In genomic region chr20:62232764-62233645, GRCh38 we compare ENCODE assay signal across 17 cellular contexts. TPM values are rescaled to one million over a fixed set of nuclear protein-coding genes. Genes with fewer than 3 reads are reported as not detected.
DNase-seq lines count a peak whose midpoint lies in the region; ATAC-seq, FAIRE-seq and TF ChIP-seq lines count a peak whose summit lies in the region.
"Had no signal": no experiment of that assay in that cellular context is flagged by ENCODE, and none has a peak within 500 bp of the region (broad histone marks: within the 10 kb centered on the region; RNA-seq: fewer than 3 reads in every experiment).

No MANE protein-coding gene starts in this region.

- H4K5ac ChIP-seq in H1 (ENCODE audit: insufficient read length, low read depth, low read length) = no peak overlapping the region

- no peak overlapping the region for H3K9ac ChIP-seq in H1 (replicated peaks in 1 of 4; ENCODE audit: extremely low read depth in 1 of 4, low read depth in 3 of 4, low read length in 3 of 4)
- H3K9ac ChIP-seq: BLaER1 treated with 17β-estradiol and CSF1 and Interleukin-3, amounts not matched to agents 10 nM and 100 nM had no signal

- no peak for TF ChIP-seq EP300 in H1 (IDR thresholded peaks at IDR 0.05; ENCODE audit: borderline replicate concordance in 1 of 2, low read depth in 2 of 2, low read length in 2 of 2)

- H2AK5ac ChIP-seq in H1 (ENCODE audit: low read depth, low read length) = no peak overlapping the region

- H4K91ac ChIP-seq in H1 (replicated peaks; ENCODE audit: insufficient read length, low read length) = peak overlapping the region; percentile 55

- BruUV-seq in A673 (replicated peaks; lab: Mats Ljungman, UMichigan) = no TSS peak

- H2BK120ac ChIP-seq in H1 (replicated peaks; ENCODE audit: low read depth, low read length) = no peak overlapping the region

- H3K4me2 ChIP-seq in H1 (ENCODE audit: insufficient read depth in 1 of 2, low read depth in 2 of 2, low read length in 2 of 2) = no peak overlapping the region
- H3K4me2 ChIP-seq: BLaER1 treated with 17β-estradiol and CSF1 and Interleukin-3, amounts not matched to agents 10 nM and 100 nM had no signal

- no peak overlapping the region for H3K4me3 ChIP-seq in A673 (ENCODE audit: low read depth, low read length, poor library complexity, severe bottlenecking)
- H3K4me3 ChIP-seq in H1 (ENCODE audit: extremely low read depth in 1 of 4, insufficient read depth in 2 of 4, low read depth in 3 of 4, low read length in 4 of 4) = no peak overlapping the region
- no peak overlapping the region for H3K4me3 ChIP-seq in right cardiac atrium (ENCODE audit: low read length)
- H3K4me3 ChIP-seq in spleen = no peak overlapping the region
- H3K4me3 ChIP-seq: BLaER1 treated with 17β-estradiol and CSF1 and Interleukin-3, amounts not matched to agents 10 nM and 100 nM; K562 had no signal

- H2BK15ac ChIP-seq in H1 (ENCODE audit: low read length) = no peak overlapping the region

- peaks cover 0 to 15% of the 10 kb centered on the region in 2 experiments for H4K20me1 ChIP-seq in H1 (replicated peaks in 1 of 2; ENCODE audit: control insufficient read depth in 1 of 2, insufficient read depth in 2 of 2, low read length in 2 of 2)

- 0 out of 2 replicates have a peak, but pooled peaks cover 2% of the 10 kb centered on the region for H3K79me1 ChIP-seq in H1 (ENCODE audit: low read depth, low read length)

- no peak overlapping the region for H3K18ac ChIP-seq in H1 (ENCODE audit: extremely low read depth, low read length)

- peaks cover 19% of the 10 kb centered on the region for H3K23me2 ChIP-seq in H1 (ENCODE audit: low read depth, low read length)

- H2BK5ac ChIP-seq in H1 (ENCODE audit: low read depth, low read length) = no peak overlapping the region

- POLR2A ChIA-PET in A673 (lab: Charles Lee; ENCODE audit: low non-redundant PET) (no interaction called here), H1 (lab: Charles Lee; ENCODE audit: partially characterized antibody) (interaction anchor here (0.9 to 1.7 kb wide), 3 partner anchors 12 to 17 kb away, joined by 3 to 4 read pairs (median 4); no protein-coding TSS in a partner anchor)

- CTCF ChIA-PET in A673 (lab: Charles Lee) (no interaction called here), H1 (lab: Charles Lee; ENCODE audit: partially characterized antibody) (interaction anchor here (0.8 to 1.8 kb wide), 10 partner anchors 10 to 76 kb away, joined by 3 to 7 read pairs (median 3); no protein-coding TSS in a partner anchor)

- intact Hi-C loops in A673 (cut with micrococcal nuclease; ENCODE audit: unreplicated experiment) = no loop called here
- intact Hi-C loops in right cardiac atrium (cut with DNase I) = no loop called here
- intact Hi-C loops in spleen (cut with DNase I; ENCODE audit: low total_unique reads) = no loop called here

- H4K8ac ChIP-seq in H1 (ENCODE audit: extremely low read depth, insufficient read depth, low read length) = no peak overlapping the region

- H3K36me3 ChIP-seq in A673 (ENCODE audit: insufficient read depth, low read length, poor library complexity, severe bottlenecking) = no peaks in the 10 kb centered on the region
- H3K36me3 ChIP-seq in H1 (ENCODE audit: control insufficient read depth in 2 of 4, insufficient read depth in 4 of 4, low read length in 3 of 4) = no peaks in the 10 kb centered on the region
- H3K36me3 ChIP-seq in spleen = no peaks in the 10 kb centered on the region
- H3K36me3 ChIP-seq: BLaER1 treated with 17β-estradiol and CSF1 and Interleukin-3, amounts not matched to agents 10 nM and 100 nM had no signal

- H3K79me2 ChIP-seq in H1 (ENCODE audit: control insufficient read depth in 1 of 2, insufficient read depth in 2 of 2, low read length in 2 of 2) = no peaks in the 10 kb centered on the region

- FAIRE-seq in H1 (lab: Jason Lieb, UNC) = no peak

- no peak overlapping the region for H3K23ac ChIP-seq in H1 (ENCODE audit: insufficient read length)

- 89% methylated on average over 17 of the region's 18 CpGs; no CpG with 5 or more reads in 1 of the 2 experiments for WGBS in H1 (ENCODE audit: extremely low coverage in 1 of 2, insufficient coverage in 1 of 2, insufficient read length in 1 of 2, insufficient replicate concordance in 2 of 2, low coverage in 1 of 2, low lambda C conversion rate in 2 of 2, missing lambda C conversion rate in 1 of 2), 2 experiments
- WGBS in right cardiac atrium = 61% methylated on average over 18 of the region's 18 CpGs
- 64 to 83% (median 78%) methylated on average over 11 to 18 of the region's 18 CpGs for WGBS in spleen, 5 donors

- H3K14ac ChIP-seq in H1 (ENCODE audit: insufficient read length) = no peak overlapping the region

- no peak overlapping the region for H2AFZ ChIP-seq in H1 (ENCODE audit: low read length)

- no peaks in the 10 kb centered on the region for H3K4me1 ChIP-seq in A673 (ENCODE audit: insufficient read depth, low read length, poor library complexity, severe bottlenecking)
- peaks cover 0 to 5% (median 4%) of the 10 kb centered on the region in 4 experiments; a peak in 3 of 7 replicates for H3K4me1 ChIP-seq in H1 (replicated peaks in 1 of 4; ENCODE audit: control insufficient read depth in 3 of 4, insufficient read depth in 4 of 4, low read length in 3 of 4)
- no peaks in the 10 kb centered on the region for H3K4me1 ChIP-seq in right cardiac atrium (ENCODE audit: control insufficient read depth, insufficient read depth, low read length)
- peaks cover 5 to 25% (median 12%) of the 10 kb centered on the region in 6 donors for H3K4me1 ChIP-seq in spleen

- TF ChIP-seq POLR2A in H1 (IDR thresholded peaks at IDR 0.05; ENCODE audit: control extremely low read depth in 1 of 2, low read depth in 2 of 2, low read length in 2 of 2) = no peak
- no peak for TF ChIP-seq POLR2A in spleen (IDR thresholded peaks at IDR 0.05)

- H3K56ac ChIP-seq in H1 (replicated peaks; ENCODE audit: insufficient read length, low read depth, low read length) = no peak overlapping the region

- H3K27ac ChIP-seq in 22Rv1 (peak overlapping the region; percentile 27; the same call in 1 of the 2 replicates), A673 (ENCODE audit: low read depth, low read length, poor library complexity, severe bottlenecking) (no peak overlapping the region), H1 (ENCODE audit: low read depth, low read length) (no peak overlapping the region), right cardiac atrium (ENCODE audit: low read length) (no peak overlapping the region), spleen (no peak overlapping the region)
- H3K27ac ChIP-seq: BLaER1 treated with 17β-estradiol and CSF1 and Interleukin-3, amounts not matched to agents 10 nM and 100 nM; HL-60 had no signal

- H2BK20ac ChIP-seq in H1 (ENCODE audit: low read length) = no peak overlapping the region

- H3K9me3 ChIP-seq in A673 (ENCODE audit: low read depth, low read length, poor library complexity, severe bottlenecking) (no peaks in the 10 kb centered on the region), H1 (ENCODE audit: insufficient read depth in 2 of 2, low read depth in 1 of 2, low read length in 1 of 2) (peaks cover 0 to 5% of the 10 kb centered on the region in 2 experiments; a peak in 1 of 4 replicates), right cardiac atrium (ENCODE audit: control insufficient read depth, low read length) (no peaks in the 10 kb centered on the region), spleen (peaks cover 0 to 7% (median 0%) of the 10 kb centered on the region in 8 donors)

- TF ChIP-seq RAD21 in H1 (IDR thresholded peaks at IDR 0.05 in 1 of 2, conservative IDR thresholded peaks at IDR 0.05 in 1 of 2; ENCODE audit: low read depth in 2 of 2, low read length in 2 of 2) = peak; percentile 43 to 50

- H3K4ac ChIP-seq in H1 (replicated peaks; ENCODE audit: insufficient read length, low read depth, low read length) = no peak overlapping the region

- no peak overlapping the region for H2BK12ac ChIP-seq in H1 (ENCODE audit: low read depth, low read length)

- TF ChIP-seq CTCF in 22Rv1 (IDR thresholded peaks at IDR 0.05) (no peak), A673 (conservative IDR thresholded peaks at IDR 0.05; ENCODE audit: low read depth, low read length) (0 out of 2 replicates have a peak, but pooled peaks have one; percentile 19), H1 (IDR thresholded peaks at IDR 0.05; ENCODE audit: control extremely low read depth in 1 of 3, insufficient read depth in 1 of 3, low read depth in 1 of 3, low read length in 3 of 3) (peak; percentile 27 to 38 (median 28)), spleen (IDR thresholded peaks at IDR 0.05 in 8 of 11, conservative IDR thresholded peaks at IDR 0.05 in 3 of 11) (no peak)

- no peaks in the 10 kb centered on the region for H3K27me3 ChIP-seq in A673 (replicated peaks; ENCODE audit: insufficient read depth, low read depth, low read length, poor library complexity)
- peaks cover 0 to 3% (median 0%) of the 10 kb centered on the region in 4 experiments; a peak in 3 of 7 replicates for H3K27me3 ChIP-seq in H1 (replicated peaks in 1 of 4; ENCODE audit: control insufficient read depth in 3 of 4, extremely low read depth in 1 of 4, insufficient read depth in 3 of 4, low read length in 3 of 4)
- no peaks in the 10 kb centered on the region for H3K27me3 ChIP-seq in right cardiac atrium (ENCODE audit: control insufficient read depth, insufficient read depth)
- peaks cover 0 to 20% (median under 1%) of the 10 kb centered on the region in 7 donors for H3K27me3 ChIP-seq in spleen (replicated peaks in 1 of 7)
- H3K27me3 ChIP-seq: BLaER1 treated with 17β-estradiol and CSF1 and Interleukin-3, amounts not matched to agents 10 nM and 100 nM had no signal

- ATAC-seq in right cardiac atrium = peak; percentile 15 to 19
- no peak for ATAC-seq in GM18520 (IDR thresholded peaks at IDR 0.05; ENCODE audit: unreplicated experiment)
- ATAC-seq: K562, Panc1 had no signal

- DNase-seq in A673 (ENCODE audit: low spot score) (no peak), H1 (ENCODE audit: low read depth in 1 of 2, low spot score in 2 of 2) (no peak), right cardiac atrium (peak in 2 of 3 donors; percentile 59 to 76), spleen (no peak), T-helper 2 cell (no peak), DMS79 (lab: John Stamatoyannopoulos, UW) (no peak)
- DNase-seq: NCI-H146, NCI-H2107, NCI-H226, NCI-H69, SHP77 had no signal

RNA-seq across cellular contexts. Expression of gene OSBPL2, which starts 5.3 kb away (rescaled TPM):
- 26.3 and 32.1 TPM in 2 replicates for total RNA-seq in A673 (2021)
- total RNA-seq in H1 (2021; fragmentation: NEBNext Ultra II Directional; extraction: Animal tissue kit (Norgen Biotek cat#: 25700)) = 42.4 and 42.6 TPM in 2 replicates
- 11.7 and 16.9 TPM in 2 replicates for polyA plus RNA-seq in H1 (2011; rRNA removed)
- 17.9 TPM for polyA plus RNA-seq in H1 (2011; cell fraction: cytosol; rRNA removed)
- polyA plus RNA-seq in H1 (2011; cell fraction: nucleus; rRNA removed) = 47.6 TPM
- polyA plus RNA-seq in H1 (2012, experiment 1 of 2) = 21.7 to 24.9 TPM (median 23.7 TPM) in 4 replicates
- 5.0 TPM for polyA plus RNA-seq in H1 (2012, experiment 2 of 2)
- polyA plus RNA-seq in H1 (2013, experiment 1 of 2) = 17.0 TPM
- 15.9 TPM for polyA plus RNA-seq in H1 (2013, experiment 2 of 2)
- polyA minus RNA-seq in H1 (2011; rRNA and poly(A)+ RNA removed) = 51.4 and 59.5 TPM in 2 replicates
- 16.6 TPM for polyA minus RNA-seq in H1 (2011; cell fraction: cytosol; rRNA and poly(A)+ RNA removed)
- polyA minus RNA-seq in H1 (2011; cell fraction: nucleus; rRNA and poly(A)+ RNA removed) = 25.7 TPM
- total RNA-seq in right cardiac atrium = 10 to 100 TPM; 44.1 to 61.6 (median 44.7) TPM
- 20.0 TPM for polyA plus RNA-seq in right cardiac atrium
- total RNA-seq in spleen = 10 to 100 TPM; 40.6 to 81.7 (median 64.8) TPM
- 10 to 100 TPM in 2 of 3 donors, 1 to 10 TPM in 1; 9.2 to 19.6 (median 14.0) TPM for polyA plus RNA-seq in spleen

RNA-seq across cellular contexts. Expression of gene HRH3, which starts 12.9 kb away (rescaled TPM):
- 0.22 TPM in 1 of 2 replicates, not detected in the other for total RNA-seq in A673 (2021)
- total RNA-seq in H1 (2021; fragmentation: NEBNext Ultra II Directional; extraction: Animal tissue kit (Norgen Biotek cat#: 25700)) = 4.4 and 4.5 TPM in 2 replicates
- polyA plus RNA-seq in H1 (2011; rRNA removed) = 2.0 and 3.1 TPM in 2 replicates
- polyA plus RNA-seq in H1 (2011; cell fraction: cytosol; rRNA removed) = 1.1 TPM
- 6.5 TPM for polyA plus RNA-seq in H1 (2011; cell fraction: nucleus; rRNA removed)
- 2.9 to 8.2 TPM (median 6.9 TPM) in 4 replicates for polyA plus RNA-seq in H1 (2012, experiment 1 of 2)
- polyA plus RNA-seq in H1 (2012, experiment 2 of 2) = 5.6 TPM
- polyA plus RNA-seq in H1 (2013, experiment 1 of 2) = 3.7 TPM
- 4.0 TPM for polyA plus RNA-seq in H1 (2013, experiment 2 of 2)
- 0.54 and 0.66 TPM in 2 replicates for polyA minus RNA-seq in H1 (2011; rRNA and poly(A)+ RNA removed)
- 3.4 TPM for polyA minus RNA-seq in H1 (2011; cell fraction: cytosol; rRNA and poly(A)+ RNA removed)
- polyA minus RNA-seq in H1 (2011; cell fraction: nucleus; rRNA and poly(A)+ RNA removed) = 1.6 TPM
- not detected for total RNA-seq in right cardiac atrium
- not detected for polyA plus RNA-seq in right cardiac atrium
- total RNA-seq in spleen = not detected
- not detected for polyA plus RNA-seq in spleen
- total RNA-seq: K562 had no signal
- polyA plus RNA-seq: K562 had no signal

RNA-seq across cellular contexts. Expression of gene MTG2, which starts 50.2 kb away (rescaled TPM):
- total RNA-seq in A673 (2021) = 40.9 and 48.1 TPM in 2 replicates
- 22.8 and 24.1 TPM in 2 replicates for total RNA-seq in H1 (2021; fragmentation: NEBNext Ultra II Directional; extraction: Animal tissue kit (Norgen Biotek cat#: 25700))
- polyA plus RNA-seq in H1 (2011; rRNA removed) = 14.4 and 24.7 TPM in 2 replicates
- polyA plus RNA-seq in H1 (2011; cell fraction: cytosol; rRNA removed) = 18.4 TPM
- 19.7 TPM for polyA plus RNA-seq in H1 (2011; cell fraction: nucleus; rRNA removed)
- polyA plus RNA-seq in H1 (2012, experiment 1 of 2) = 17.7 to 22.3 TPM (median 18.6 TPM) in 4 replicates
- polyA plus RNA-seq in H1 (2012, experiment 2 of 2) = 18.3 TPM
- 23.6 TPM for polyA plus RNA-seq in H1 (2013, experiment 1 of 2)
- 23.9 TPM for polyA plus RNA-seq in H1 (2013, experiment 2 of 2)
- 7.7 and 10.8 TPM in 2 replicates for polyA minus RNA-seq in H1 (2011; rRNA and poly(A)+ RNA removed)
- polyA minus RNA-seq in H1 (2011; cell fraction: cytosol; rRNA and poly(A)+ RNA removed) = 8.8 TPM
- polyA minus RNA-seq in H1 (2011; cell fraction: nucleus; rRNA and poly(A)+ RNA removed) = 12.1 TPM
- total RNA-seq in right cardiac atrium = 10 to 100 TPM; 20.4 to 25.7 (median 25.1) TPM
- 29.2 TPM for polyA plus RNA-seq in right cardiac atrium
- total RNA-seq in spleen = 10 to 100 TPM; 22.6 to 39.8 (median 37.5) TPM
- 10 to 100 TPM; 26.9 to 41.3 (median 37.7) TPM for polyA plus RNA-seq in spleen

Comparison
In these comparisons a context has a peak if more than half of its experiments do, and no peak if none do; other contexts are left out.
1. CTCF ChIP-seq: peak in A673 (single experiment) and H1 (3 of 3); none in 22Rv1 (single experiment) and spleen (0 of 11).
2. DNase-seq: peak in right cardiac atrium (2 of 3); none in A673 (single experiment), H1 (0 of 2), spleen (single experiment), T-helper 2 cell (0 of 5) and DMS79 (single experiment).